1 cellular context compared by ENCODE assay signal in genomic region chr16:13193721-13194120, GRCh38.
TF ChIP-seq lines count a peak whose summit lies in the region.

No MANE protein-coding gene starts in this region.

TF ChIP-seq in HepG2, 621 proteins besides CTCF, POLR2A, EP300 and RAD21 (continued from another document):
- TF ChIP-seq MXI1 (IDR thresholded peaks at IDR 0.05; ENCODE audit: borderline replicate concordance, low read depth, low read length), result 0 out of 3 replicates have a peak, but pooled peaks have one; percentile 3
TF ChIP-seq in HepG2: peak in this region for 1.
